In the genomic region with DNA sequence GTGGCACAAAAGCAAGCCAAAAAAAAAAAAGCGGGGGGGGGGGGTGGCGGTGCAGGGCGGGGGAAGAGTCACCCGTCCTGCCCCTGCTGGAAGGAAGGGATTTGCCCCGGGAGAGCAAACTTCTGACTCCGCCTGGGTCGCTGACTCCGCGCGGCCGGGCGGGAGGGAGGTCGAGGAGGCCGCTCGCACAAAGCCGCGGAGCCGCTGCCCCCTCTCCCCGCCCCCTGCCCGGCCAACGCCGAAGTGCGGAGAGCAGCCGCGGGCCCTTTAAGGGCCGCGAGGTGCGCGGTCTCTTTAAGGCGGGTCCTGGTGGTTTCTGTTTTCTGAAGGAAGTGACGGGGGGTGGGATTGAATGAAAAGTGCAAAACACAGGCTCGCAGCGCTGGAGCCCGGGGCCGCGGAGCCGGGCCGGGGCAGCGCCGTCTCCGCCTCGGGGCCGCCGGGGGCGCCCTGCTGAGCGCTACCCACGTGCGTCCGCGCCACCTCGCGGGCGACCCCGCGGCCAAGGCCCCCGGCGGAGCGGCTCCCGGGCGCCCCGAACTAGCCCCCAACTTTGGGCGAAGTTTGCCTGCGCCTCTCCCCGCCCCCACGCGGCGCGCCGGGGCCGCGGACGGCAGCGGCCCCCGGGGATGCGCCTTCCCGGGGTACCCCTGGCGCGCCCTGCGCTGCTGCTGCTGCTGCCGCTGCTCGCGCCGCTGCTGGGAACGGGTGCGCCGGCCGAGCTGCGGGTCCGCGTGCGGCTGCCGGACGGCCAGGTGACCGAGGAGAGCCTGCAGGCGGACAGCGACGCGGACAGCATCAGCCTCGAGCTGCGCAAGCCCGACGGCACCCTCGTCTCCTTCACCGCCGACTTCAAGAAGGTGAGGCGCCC, we compare ENCODE assay signal across 1 cellular context.
A peak's percentile ranks its signal among the peaks of the same experiment; 100 is the strongest.
TF ChIP-seq lines count a peak whose summit lies in the region.

OAF (plus strand) TSS at position 382 of the 871 bp plus-strand sequence; CDS start at position 630, 248 bp downstream.

TF ChIP-seq in HepG2, 621 proteins besides CTCF, POLR2A, EP300 and RAD21 (continued from another document and continues in another):
- TF ChIP-seq, protein P1, sequence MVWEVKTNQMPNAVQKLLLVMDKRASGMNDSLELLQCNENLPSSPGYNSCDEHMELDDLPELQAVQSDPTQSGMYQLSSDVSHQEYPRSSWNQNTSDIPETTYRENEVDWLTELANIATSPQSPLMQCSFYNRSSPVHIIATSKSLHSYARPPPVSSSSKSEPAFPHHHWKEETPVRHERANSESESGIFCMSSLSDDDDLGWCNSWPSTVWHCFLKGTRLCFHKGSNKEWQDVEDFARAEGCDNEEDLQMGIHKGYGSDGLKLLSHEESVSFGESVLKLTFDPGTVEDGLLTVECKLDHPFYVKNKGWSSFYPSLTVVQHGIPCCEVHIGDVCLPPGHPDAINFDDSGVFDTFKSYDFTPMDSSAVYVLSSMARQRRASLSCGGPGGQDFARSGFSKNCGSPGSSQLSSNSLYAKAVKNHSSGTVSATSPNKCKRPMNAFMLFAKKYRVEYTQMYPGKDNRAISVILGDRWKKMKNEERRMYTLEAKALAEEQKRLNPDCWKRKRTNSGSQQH (CRISPR knock-in tag; IDR thresholded peaks at IDR 0.05; ENCODE audit: low read depth) = no peak
- TF ChIP-seq JDP2 (CRISPR knock-in tag; IDR thresholded peaks at IDR 0.05; ENCODE audit: borderline replicate concordance) = no peak
- no peak for TF ChIP-seq GTF2F1 (IDR thresholded peaks at IDR 0.05; ENCODE audit: low read length)
- no peak for TF ChIP-seq ZNF772 (CRISPR knock-in tag; IDR thresholded peaks at IDR 0.05)
- TF ChIP-seq, protein P2, sequence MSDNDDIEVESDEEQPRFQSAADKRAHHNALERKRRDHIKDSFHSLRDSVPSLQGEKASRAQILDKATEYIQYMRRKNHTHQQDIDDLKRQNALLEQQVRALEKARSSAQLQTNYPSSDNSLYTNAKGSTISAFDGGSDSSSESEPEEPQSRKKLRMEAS (IDR thresholded peaks at IDR 0.05) = peak; percentile 82
- peak; percentile 66 for TF ChIP-seq RBFOX2 (IDR thresholded peaks at IDR 0.05; ENCODE audit: low read depth, low read length)
- TF ChIP-seq MYPOP (CRISPR knock-in tag; IDR thresholded peaks at IDR 0.05) = peak; percentile 67; the same call in 1 of the 2 replicates
- TF ChIP-seq ZSCAN22 (CRISPR knock-in tag; IDR thresholded peaks at IDR 0.05) = no peak
- TF ChIP-seq GABPB1 (CRISPR knock-in tag; IDR thresholded peaks at IDR 0.05) = peak; percentile 75
- TF ChIP-seq ISL2 (CRISPR knock-in tag; IDR thresholded peaks at IDR 0.05) = peak; percentile 30; the same call in 1 of the 2 replicates
- 0 out of 2 replicates have a peak, but pooled peaks have one; percentile 25 for TF ChIP-seq THAP11 (CRISPR knock-in tag; IDR thresholded peaks at IDR 0.05)
- peak; percentile 77 for TF ChIP-seq ZNF777 (CRISPR knock-in tag; IDR thresholded peaks at IDR 0.05)
- TF ChIP-seq SCMH1 (CRISPR knock-in tag; IDR thresholded peaks at IDR 0.05; ENCODE audit: borderline replicate concordance) = no peak
- TF ChIP-seq ZNF563 (CRISPR knock-in tag; IDR thresholded peaks at IDR 0.05) = no peak
- peak; percentile 52; the same call in 1 of the 2 replicates for TF ChIP-seq RNF2 (conservative IDR thresholded peaks at IDR 0.05; ENCODE audit: low read depth)
- peak; percentile 53 for TF ChIP-seq ZFX (CRISPR knock-in tag; IDR thresholded peaks at IDR 0.05; ENCODE audit: low read depth)
- no peak for TF ChIP-seq NR2F6 (IDR thresholded peaks at IDR 0.05)
- peak; percentile 40; the same call in 1 of the 2 replicates for TF ChIP-seq NR2F6 (CRISPR knock-in tag; IDR thresholded peaks at IDR 0.05)
- no peak for TF ChIP-seq ZSCAN30 (CRISPR knock-in tag; IDR thresholded peaks at IDR 0.05)
- peak; percentile 84; the same call in 1 of the 2 replicates for TF ChIP-seq ZSCAN20 (CRISPR knock-in tag; IDR thresholded peaks at IDR 0.05; ENCODE audit: borderline replicate concordance)
- no peak for TF ChIP-seq KIAA2018 (CRISPR knock-in tag; IDR thresholded peaks at IDR 0.05; ENCODE audit: borderline replicate concordance)
- TF ChIP-seq SP1 (IDR thresholded peaks at IDR 0.05) = no peak
- TF ChIP-seq SP1 (CRISPR knock-in tag; IDR thresholded peaks at IDR 0.05) = 0 out of 2 replicates have a peak, but pooled peaks have one; percentile 22
- TF ChIP-seq CCDC6 (CRISPR knock-in tag; IDR thresholded peaks at IDR 0.05) = peak; percentile 62; the same call in 1 of the 2 replicates
- TF ChIP-seq, protein P3, sequence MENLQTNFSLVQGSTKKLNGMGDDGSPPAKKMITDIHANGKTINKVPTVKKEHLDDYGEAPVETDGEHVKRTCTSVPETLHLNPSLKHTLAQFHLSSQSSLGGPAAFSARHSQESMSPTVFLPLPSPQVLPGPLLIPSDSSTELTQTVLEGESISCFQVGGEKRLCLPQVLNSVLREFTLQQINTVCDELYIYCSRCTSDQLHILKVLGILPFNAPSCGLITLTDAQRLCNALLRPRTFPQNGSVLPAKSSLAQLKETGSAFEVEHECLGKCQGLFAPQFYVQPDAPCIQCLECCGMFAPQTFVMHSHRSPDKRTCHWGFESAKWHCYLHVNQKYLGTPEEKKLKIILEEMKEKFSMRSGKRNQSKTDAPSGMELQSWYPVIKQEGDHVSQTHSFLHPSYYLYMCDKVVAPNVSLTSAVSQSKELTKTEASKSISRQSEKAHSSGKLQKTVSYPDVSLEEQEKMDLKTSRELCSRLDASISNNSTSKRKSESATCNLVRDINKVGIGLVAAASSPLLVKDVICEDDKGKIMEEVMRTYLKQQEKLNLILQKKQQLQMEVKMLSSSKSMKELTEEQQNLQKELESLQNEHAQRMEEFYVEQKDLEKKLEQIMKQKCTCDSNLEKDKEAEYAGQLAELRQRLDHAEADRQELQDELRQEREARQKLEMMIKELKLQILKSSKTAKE (CRISPR knock-in tag; IDR thresholded peaks at IDR 0.05; ENCODE audit: borderline replicate concordance) = 0 out of 2 replicates have a peak, but pooled peaks have one; percentile 7
- TF ChIP-seq, protein P4, sequence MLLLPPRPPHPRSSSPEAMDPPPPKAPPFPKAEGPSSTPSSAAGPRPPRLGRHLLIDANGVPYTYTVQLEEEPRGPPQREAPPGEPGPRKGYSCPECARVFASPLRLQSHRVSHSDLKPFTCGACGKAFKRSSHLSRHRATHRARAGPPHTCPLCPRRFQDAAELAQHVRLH (CRISPR knock-in tag; IDR thresholded peaks at IDR 0.05; ENCODE audit: borderline replicate concordance, low read depth) = no peak
- peak; percentile 16; the same call in 1 of the 2 replicates for TF ChIP-seq NCOA2 (CRISPR knock-in tag; IDR thresholded peaks at IDR 0.05)
- TF ChIP-seq CC2D1A (CRISPR knock-in tag; IDR thresholded peaks at IDR 0.05) = no peak
- no peak for TF ChIP-seq EHMT2 (IDR thresholded peaks at IDR 0.05; ENCODE audit: borderline replicate concordance, low read depth, low read length)
- no peak for TF ChIP-seq ZNF530 (CRISPR knock-in tag; IDR thresholded peaks at IDR 0.05; ENCODE audit: low read depth)
- no peak for TF ChIP-seq SOX6 (IDR thresholded peaks at IDR 0.05)
- peak; percentile 31; the same call in 1 of the 2 replicates for TF ChIP-seq SOX6 (CRISPR knock-in tag; IDR thresholded peaks at IDR 0.05)
- TF ChIP-seq ZNF780A (CRISPR knock-in tag; IDR thresholded peaks at IDR 0.05) = no peak
- 0 out of 2 replicates have a peak, but pooled peaks have one; percentile 30 for TF ChIP-seq ZMAT3 (CRISPR knock-in tag; conservative IDR thresholded peaks at IDR 0.05)
- TF ChIP-seq ZMYM3 (CRISPR knock-in tag; IDR thresholded peaks at IDR 0.05) = peak; percentile 17; the same call in 1 of the 2 replicates
- TF ChIP-seq TARDBP (CRISPR knock-in tag; IDR thresholded peaks at IDR 0.05) = no peak
- TF ChIP-seq ZNF160 (CRISPR knock-in tag; IDR thresholded peaks at IDR 0.05) = no peak
- TF ChIP-seq, protein P5, sequence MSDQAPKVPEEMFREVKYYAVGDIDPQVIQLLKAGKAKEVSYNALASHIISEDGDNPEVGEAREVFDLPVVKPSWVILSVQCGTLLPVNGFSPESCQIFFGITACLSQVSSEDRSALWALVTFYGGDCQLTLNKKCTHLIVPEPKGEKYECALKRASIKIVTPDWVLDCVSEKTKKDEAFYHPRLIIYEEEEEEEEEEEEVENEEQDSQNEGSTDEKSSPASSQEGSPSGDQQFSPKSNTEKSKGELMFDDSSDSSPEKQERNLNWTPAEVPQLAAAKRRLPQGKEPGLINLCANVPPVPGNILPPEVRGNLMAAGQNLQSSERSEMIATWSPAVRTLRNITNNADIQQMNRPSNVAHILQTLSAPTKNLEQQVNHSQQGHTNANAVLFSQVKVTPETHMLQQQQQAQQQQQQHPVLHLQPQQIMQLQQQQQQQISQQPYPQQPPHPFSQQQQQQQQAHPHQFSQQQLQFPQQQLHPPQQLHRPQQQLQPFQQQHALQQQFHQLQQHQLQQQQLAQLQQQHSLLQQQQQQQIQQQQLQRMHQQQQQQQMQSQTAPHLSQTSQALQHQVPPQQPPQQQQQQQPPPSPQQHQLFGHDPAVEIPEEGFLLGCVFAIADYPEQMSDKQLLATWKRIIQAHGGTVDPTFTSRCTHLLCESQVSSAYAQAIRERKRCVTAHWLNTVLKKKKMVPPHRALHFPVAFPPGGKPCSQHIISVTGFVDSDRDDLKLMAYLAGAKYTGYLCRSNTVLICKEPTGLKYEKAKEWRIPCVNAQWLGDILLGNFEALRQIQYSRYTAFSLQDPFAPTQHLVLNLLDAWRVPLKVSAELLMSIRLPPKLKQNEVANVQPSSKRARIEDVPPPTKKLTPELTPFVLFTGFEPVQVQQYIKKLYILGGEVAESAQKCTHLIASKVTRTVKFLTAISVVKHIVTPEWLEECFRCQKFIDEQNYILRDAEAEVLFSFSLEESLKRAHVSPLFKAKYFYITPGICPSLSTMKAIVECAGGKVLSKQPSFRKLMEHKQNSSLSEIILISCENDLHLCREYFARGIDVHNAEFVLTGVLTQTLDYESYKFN (CRISPR knock-in tag; conservative IDR thresholded peaks at IDR 0.05) = 0 out of 2 replicates have a peak, but pooled peaks have one; percentile 22
- TF ChIP-seq, protein P6, sequence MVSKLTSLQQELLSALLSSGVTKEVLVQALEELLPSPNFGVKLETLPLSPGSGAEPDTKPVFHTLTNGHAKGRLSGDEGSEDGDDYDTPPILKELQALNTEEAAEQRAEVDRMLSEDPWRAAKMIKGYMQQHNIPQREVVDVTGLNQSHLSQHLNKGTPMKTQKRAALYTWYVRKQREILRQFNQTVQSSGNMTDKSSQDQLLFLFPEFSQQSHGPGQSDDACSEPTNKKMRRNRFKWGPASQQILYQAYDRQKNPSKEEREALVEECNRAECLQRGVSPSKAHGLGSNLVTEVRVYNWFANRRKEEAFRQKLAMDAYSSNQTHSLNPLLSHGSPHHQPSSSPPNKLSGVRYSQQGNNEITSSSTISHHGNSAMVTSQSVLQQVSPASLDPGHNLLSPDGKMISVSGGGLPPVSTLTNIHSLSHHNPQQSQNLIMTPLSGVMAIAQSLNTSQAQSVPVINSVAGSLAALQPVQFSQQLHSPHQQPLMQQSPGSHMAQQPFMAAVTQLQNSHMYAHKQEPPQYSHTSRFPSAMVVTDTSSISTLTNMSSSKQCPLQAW (CRISPR knock-in tag; IDR thresholded peaks at IDR 0.05) = no peak
- no peak for TF ChIP-seq ATF7 (IDR thresholded peaks at IDR 0.05)
- no peak for TF ChIP-seq ATF7 (CRISPR knock-in tag; IDR thresholded peaks at IDR 0.05)
- no peak for TF ChIP-seq FOXM1 (CRISPR knock-in tag; IDR thresholded peaks at IDR 0.05)
- TF ChIP-seq HOXA3 (CRISPR knock-in tag; IDR thresholded peaks at IDR 0.05) = no peak
